Comparison of ENCODE assay signal across 11 cellular contexts in genomic region chr1:226973371-226973897, GRCh38. TPM values are rescaled to one million over a fixed set of nuclear protein-coding genes. Genes with fewer than 3 reads are reported as not detected.
A peak's percentile ranks its signal among the peaks of the same experiment; 100 is the strongest.
DNase-seq lines count a peak whose midpoint lies in the region; ATAC-seq and TF ChIP-seq lines count a peak whose summit lies in the region.
"Had no signal": no experiment of that assay in that cellular context is flagged by ENCODE, and none has a peak within 500 bp of the region (broad histone marks: within the 10 kb centered on the region; RNA-seq: fewer than 3 reads in every experiment).

No MANE protein-coding gene starts in this region.

- H3K36me3 ChIP-seq in heart right ventricle (peaks cover 0 to 40% (median 0%) of the 10 kb centered on the region in 9 donors), psoas muscle (ENCODE audit: insufficient read depth in 1 of 2, low read depth in 1 of 2) (peaks cover 0 to 19% of the 10 kb centered on the region in 2 donors)

- H3K27me3 ChIP-seq in heart right ventricle: no peaks in the 10 kb centered on the region
- no peaks in the 10 kb centered on the region for H3K27me3 ChIP-seq in psoas muscle (ENCODE audit: insufficient read depth in 3 of 3, low read length in 2 of 3)

- peak overlapping the region; percentile 83 to 96 (median 92) for H3K27ac ChIP-seq in heart right ventricle
- H3K27ac ChIP-seq in psoas muscle: peak overlapping the region; percentile 95

- TF ChIP-seq CTCF in heart right ventricle (IDR thresholded peaks at IDR 0.05) (no peak), psoas muscle (IDR thresholded peaks at IDR 0.05) (no peak)

- 53 to 58% methylated on average over 5 of the region's 5 CpGs for WGBS in heart right ventricle, 2 donors
- WGBS in psoas muscle, 3 donors: 25 to 47% (median 34%) methylated on average over 5 of the region's 5 CpGs

- peak; percentile 28 for ATAC-seq in SK-N-SH treated with all-trans-retinoic acid at 6 μM for 48 hours
- peak; percentile 64 to 84 (median 78) for ATAC-seq in heart right ventricle
- ATAC-seq in psoas muscle: peak; percentile 65 to 83 (median 72)
- ATAC-seq in GM21390 (IDR thresholded peaks at IDR 0.05; ENCODE audit: unreplicated experiment): no peak
- ATAC-seq: WTC11 had no signal

- H3K4me1 ChIP-seq in heart right ventricle (peaks cover 20 to 57% (median 35%) of the 10 kb centered on the region in 9 donors), psoas muscle (peaks cover 72% of the 10 kb centered on the region)

- H3K4me3 ChIP-seq in heart right ventricle (no peak overlapping the region), psoas muscle (peak overlapping the region; percentile 46)

- H3K9me3 ChIP-seq in heart right ventricle: peaks cover 0 to 17% (median 0%) of the 10 kb centered on the region in 11 donors
- peaks cover 6% of the 10 kb centered on the region for H3K9me3 ChIP-seq in psoas muscle

- intact Hi-C loops in heart right ventricle (cut with DNase I) (loop anchor here in 5 of 10 donors (5.0 to 10.0 kb wide), 2 partner anchors 51 to 59 kb away; no protein-coding TSS in a partner anchor), psoas muscle (cut with DNase I) (loop anchor here in 1 of 2 donors (2.0 kb wide), 1 partner anchor 31 kb away; no protein-coding TSS in a partner anchor)

- DNase-seq in DMS 273 treated with DMSO at 0.1 percent for 48 hours (lab: John Stamatoyannopoulos, UW) (peak; percentile 92), heart right ventricle (peak; percentile 47 to 71), psoas muscle (peak; percentile 73 to 81), germinal center (ENCODE audit: low spot score) (no peak), HuH-7.5 (ENCODE audit: low spot score) (no peak), OCI-M1 (lab: John Stamatoyannopoulos, UW) (no peak)
- DNase-seq: COR-L47, NCI-H526 had no signal

TF ChIP-seq in SK-N-SH treated with all-trans-retinoic acid at 6 μM for 48 hours, 23 proteins besides CTCF, POLR2A, EP300 and RAD21:
- no peak for TF ChIP-seq RARB (CRISPR knock-in tag; IDR thresholded peaks at IDR 0.05)
- peak; percentile 61; the same call in 1 of the 2 replicates for TF ChIP-seq TCF4 (CRISPR knock-in tag; IDR thresholded peaks at IDR 0.05; ENCODE audit: borderline replicate concordance)

RNA-seq across cellular contexts. Expression of gene COQ8A, which starts 33.3 kb away (rescaled TPM):
- total RNA-seq in heart right ventricle: 100 to 1,000 TPM; 167 to 495 (median 266) TPM
- polyA plus RNA-seq in heart right ventricle: 100 to 1,000 TPM; 136 to 242 TPM
- total RNA-seq in psoas muscle: 1,000 to 10,000 TPM in 1 of 4 donors, 100 to 1,000 TPM in 3; 574 to 1,432 (median 837) TPM
- 1,000 to 10,000 TPM in 1 of 3 donors, 100 to 1,000 TPM in 2; 134 to 1,231 (median 616) TPM for polyA plus RNA-seq in psoas muscle

Comparison
In these comparisons a context has a peak if more than half of its experiments do, and no peak if none do; other contexts are left out.
1. DNase-seq: peak in DMS 273 treated with DMSO at 0.1 percent for 48 hours (single experiment), heart right ventricle (2 of 2) and psoas muscle (2 of 2); none in germinal center (single experiment), HuH-7.5 (single experiment) and OCI-M1 (single experiment).